ENCODE assay signal across 9 cellular contexts in the genomic region with DNA sequence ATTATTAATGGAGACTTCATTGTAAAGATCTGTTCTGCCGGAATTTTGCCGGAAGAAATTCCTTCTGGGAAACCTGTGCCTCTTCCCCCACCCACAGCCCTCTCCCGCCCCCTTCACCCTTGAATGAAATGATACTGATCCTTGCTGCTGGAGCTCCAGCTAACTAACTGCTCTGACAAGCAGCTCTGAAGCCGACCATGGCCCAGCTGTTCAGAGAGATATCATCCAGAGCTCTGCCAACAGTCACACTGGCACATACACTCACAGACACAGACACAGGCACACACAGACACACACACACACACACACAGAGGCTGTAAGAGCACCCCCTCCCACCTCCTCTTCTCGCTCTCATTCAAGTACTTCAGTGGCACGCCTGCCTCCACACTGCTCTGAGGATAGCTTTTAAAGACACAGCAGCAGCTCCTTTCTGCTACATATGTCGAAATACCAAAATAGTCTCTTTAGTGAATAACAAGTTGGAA.
A peak's percentile ranks its signal among the peaks of the same experiment; 100 is the strongest.
DNase-seq lines count a peak whose midpoint lies in the region; ATAC-seq and TF ChIP-seq lines count a peak whose summit lies in the region.
"Had no signal": no experiment of that assay in that cellular context is flagged by ENCODE, and none has a peak within 500 bp of the region (broad histone marks: within the 10 kb centered on the region; RNA-seq: fewer than 3 reads in every experiment).

No MANE protein-coding gene starts in this region.

- no peak overlapping the region for H3K23ac ChIP-seq in mesenchymal stem cell (ENCODE audit: low read length in 2 of 2)

- H3K4ac ChIP-seq in mesenchymal stem cell (ENCODE audit: low read depth in 1 of 2, low read length in 2 of 2), result no peak overlapping the region

- no peaks in the 10 kb centered on the region for H3K9me3 Mint-ChIP-seq in dendritic cell treated with granulocyte-macrophage colony-stimulating factor and Interleukin-4, amounts not matched to agents 40 ng/mL and 50 ng/mL, for 4 days

- no peak for TF ChIP-seq CTCF in AG04450 (IDR thresholded peaks at IDR 0.05; ENCODE audit: low read depth, low read length)

- H3K36me3 ChIP-seq in mesenchymal stem cell (ENCODE audit: control insufficient read depth in 1 of 2, insufficient read depth in 2 of 2, low read depth in 1 of 2, low read length in 2 of 2), result peaks cover 3 to 16% of the 10 kb centered on the region in 2 experiments

- no peak overlapping the region for H3K18ac ChIP-seq in mesenchymal stem cell (ENCODE audit: low read depth in 1 of 2, low read length in 2 of 2)

- no peak overlapping the region for H2AK5ac ChIP-seq in mesenchymal stem cell (ENCODE audit: low read length, severe bottlenecking)

- H4K8ac ChIP-seq in mesenchymal stem cell (ENCODE audit: low read length), result no peak overlapping the region

- DNase-seq in AG04450 (ENCODE audit: low read depth, low spot score), result peak; percentile 4
- peak; percentile 37 for DNase-seq in NCI-H187 treated with DMSO at 0.1 percent for 48 hours (lab: John Stamatoyannopoulos, UW)
- peak; percentile 65 for DNase-seq in mesenchymal stem cell
- DNase-seq in NOMO-1 treated with dmso at 0.1 percent for 144 hours (lab: John Stamatoyannopoulos, UW; ENCODE audit: unreplicated experiment), result no peak
- DNase-seq in DMS53 treated with DMSO at 0.1 percent for 48 hours (lab: John Stamatoyannopoulos, UW; ENCODE audit: unreplicated experiment), result no peak

- no peak for ATAC-seq in GM19455 (IDR thresholded peaks at IDR 0.05; ENCODE audit: unreplicated experiment)
- ATAC-seq in GM19452 (IDR thresholded peaks at IDR 0.05; ENCODE audit: unreplicated experiment), result no peak

- H3K27me3 ChIP-seq in AG04450 (ENCODE audit: control insufficient read depth, insufficient read depth, low read length) (no peaks in the 10 kb centered on the region), mesenchymal stem cell (ENCODE audit: control insufficient read depth in 1 of 2, insufficient read depth in 1 of 2, low read length in 2 of 2) (no peaks in the 10 kb centered on the region)

- H3K79me1 ChIP-seq in mesenchymal stem cell (replicated peaks; ENCODE audit: low read length, poor library complexity, severe bottlenecking), result peaks cover 12% of the 10 kb centered on the region

- peaks cover 50% of the 10 kb centered on the region for H3K36me3 Mint-ChIP-seq in dendritic cell treated with granulocyte-macrophage colony-stimulating factor and Interleukin-4, amounts not matched to agents 40 ng/mL and 50 ng/mL, for 4 days (ENCODE audit: low read depth)

- peak overlapping the region; percentile 58 for H3K27ac Mint-ChIP-seq in dendritic cell treated with granulocyte-macrophage colony-stimulating factor and Interleukin-4, amounts not matched to agents 40 ng/mL and 50 ng/mL, for 4 days
- H3K27ac Mint-ChIP-seq: T-helper 1 cell treated with Interleukin-12 subunit alpha and Interleukin-12 subunit beta and Interleukin-4 antibody, amounts not matched to agents 30 μg/mL and 1 μg/mL, for 36 hours had no signal

- H3K9me3 ChIP-seq in AG04450 (ENCODE audit: control insufficient read depth, insufficient read depth, low read length) (no peaks in the 10 kb centered on the region), mesenchymal stem cell (ENCODE audit: control insufficient read depth, low read length) (no peaks in the 10 kb centered on the region)

- no peaks in the 10 kb centered on the region for H3K27me3 Mint-ChIP-seq in dendritic cell treated with granulocyte-macrophage colony-stimulating factor and Interleukin-4, amounts not matched to agents 40 ng/mL and 50 ng/mL, for 4 days

- WGBS in mesenchymal stem cell, result 59% methylated on average over 6 of the region's 7 CpGs

- H3K4me3 ChIP-seq in AG04450 (ENCODE audit: low read depth, low read length) (no peak overlapping the region), mesenchymal stem cell (ENCODE audit: insufficient read depth in 1 of 2, low read depth in 1 of 2, low read length in 2 of 2) (peak overlapping the region in 1 of 2 experiments; percentile 20)

- H3K27ac ChIP-seq in AG04450 (ENCODE audit: low read depth, low read length) (no peak overlapping the region), mesenchymal stem cell (ENCODE audit: low read length, poor library complexity, severe bottlenecking) (no peak overlapping the region)

- peaks cover 2% of the 10 kb centered on the region for H3K4me1 ChIP-seq in mesenchymal stem cell (ENCODE audit: control insufficient read depth, insufficient read depth, low read depth, low read length)

- POLR2A ChIA-PET in AG04450 (lab: Yijun Ruan, JAX), result no interaction called here

- no peak overlapping the region for H3K4me3 Mint-ChIP-seq in dendritic cell treated with granulocyte-macrophage colony-stimulating factor and Interleukin-4, amounts not matched to agents 40 ng/mL and 50 ng/mL, for 4 days
- H3K4me3 Mint-ChIP-seq: T-helper 1 cell treated with Interleukin-12 subunit alpha and Interleukin-12 subunit beta and Interleukin-4 antibody, amounts not matched to agents 30 μg/mL and 1 μg/mL, for 36 hours had no signal

- no peak overlapping the region for H4K91ac ChIP-seq in mesenchymal stem cell (ENCODE audit: low read length)

- no peak overlapping the region for H2BK5ac ChIP-seq in mesenchymal stem cell (ENCODE audit: low read depth, low read length, poor library complexity, severe bottlenecking)

- H3K4me2 ChIP-seq in mesenchymal stem cell (ENCODE audit: low read length, poor library complexity, severe bottlenecking), result no peak overlapping the region

- H2BK120ac ChIP-seq in mesenchymal stem cell (ENCODE audit: low read depth, low read length), result no peak overlapping the region

- intact Hi-C loops in dendritic cell treated with granulocyte-macrophage colony-stimulating factor and Interleukin-4, amounts not matched to agents 40 ng/mL and 50 ng/mL, for 4 days (cut with micrococcal nuclease), result no loop called here

- no peak overlapping the region for H2BK15ac ChIP-seq in mesenchymal stem cell (ENCODE audit: low read depth, poor library complexity, severe bottlenecking)

- peaks cover 23% of the 10 kb centered on the region for H3K4me1 Mint-ChIP-seq in dendritic cell treated with granulocyte-macrophage colony-stimulating factor and Interleukin-4, amounts not matched to agents 40 ng/mL and 50 ng/mL, for 4 days (ENCODE audit: low read depth)

- peak overlapping the region; percentile 27 for H2AFZ ChIP-seq in mesenchymal stem cell (ENCODE audit: low read depth, low read length)

- no peak overlapping the region for H2BK12ac ChIP-seq in mesenchymal stem cell (ENCODE audit: low read length in 2 of 2)

- peak overlapping the region in 1 of 2 experiments; percentile 79 for H3K14ac ChIP-seq in mesenchymal stem cell (ENCODE audit: low read length in 2 of 2)

- H3K9ac ChIP-seq in mesenchymal stem cell (ENCODE audit: low read length), result peak overlapping the region; percentile 25

- CTCF ChIA-PET in AG04450 (lab: Charles Lee), result interaction anchor here (1.8 to 3.4 kb wide), 4 partner anchors 11 to 116 kb away, joined by 4 to 18 read pairs (median 10); no protein-coding TSS in a partner anchor

Comparison
In these comparisons a context has a peak if more than half of its experiments do, and no peak if none do; other contexts are left out.
1. DNase-seq: peak in AG04450 (single experiment), NCI-H187 treated with DMSO at 0.1 percent for 48 hours (single experiment) and mesenchymal stem cell (single experiment); none in NOMO-1 treated with dmso at 0.1 percent for 144 hours (single experiment) and DMS53 treated with DMSO at 0.1 percent for 48 hours (single experiment).